In the genomic region with DNA sequence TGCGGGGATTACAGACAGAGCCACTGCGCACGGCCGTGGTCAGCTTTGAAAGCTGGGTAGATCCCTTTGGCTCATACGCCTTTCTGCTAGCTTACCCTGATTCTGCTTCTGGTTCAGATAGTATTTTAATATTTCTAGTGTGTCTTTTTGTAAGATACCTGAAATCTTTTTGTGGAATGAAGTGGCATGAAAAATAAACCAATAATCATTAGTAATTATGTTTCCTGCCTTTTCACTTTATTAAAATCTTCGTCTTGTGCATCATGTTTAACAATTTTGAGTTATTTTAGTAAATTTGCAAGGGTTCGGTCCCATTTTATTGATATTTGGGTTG, we compare ENCODE assay signal across 1 cellular context.
TF ChIP-seq lines count a peak whose summit lies in the region.
"Not testable (repeated sequence)": the region's sequence is repeated elsewhere in the genome, so short reads cannot be mapped to it uniquely, and the experiment has no call there.

No MANE protein-coding gene starts in this region.

TF ChIP-seq in K562, 482 proteins besides CTCF, POLR2A, EP300 and RAD21 (continued from another document):
- TF ChIP-seq, protein P1, sequence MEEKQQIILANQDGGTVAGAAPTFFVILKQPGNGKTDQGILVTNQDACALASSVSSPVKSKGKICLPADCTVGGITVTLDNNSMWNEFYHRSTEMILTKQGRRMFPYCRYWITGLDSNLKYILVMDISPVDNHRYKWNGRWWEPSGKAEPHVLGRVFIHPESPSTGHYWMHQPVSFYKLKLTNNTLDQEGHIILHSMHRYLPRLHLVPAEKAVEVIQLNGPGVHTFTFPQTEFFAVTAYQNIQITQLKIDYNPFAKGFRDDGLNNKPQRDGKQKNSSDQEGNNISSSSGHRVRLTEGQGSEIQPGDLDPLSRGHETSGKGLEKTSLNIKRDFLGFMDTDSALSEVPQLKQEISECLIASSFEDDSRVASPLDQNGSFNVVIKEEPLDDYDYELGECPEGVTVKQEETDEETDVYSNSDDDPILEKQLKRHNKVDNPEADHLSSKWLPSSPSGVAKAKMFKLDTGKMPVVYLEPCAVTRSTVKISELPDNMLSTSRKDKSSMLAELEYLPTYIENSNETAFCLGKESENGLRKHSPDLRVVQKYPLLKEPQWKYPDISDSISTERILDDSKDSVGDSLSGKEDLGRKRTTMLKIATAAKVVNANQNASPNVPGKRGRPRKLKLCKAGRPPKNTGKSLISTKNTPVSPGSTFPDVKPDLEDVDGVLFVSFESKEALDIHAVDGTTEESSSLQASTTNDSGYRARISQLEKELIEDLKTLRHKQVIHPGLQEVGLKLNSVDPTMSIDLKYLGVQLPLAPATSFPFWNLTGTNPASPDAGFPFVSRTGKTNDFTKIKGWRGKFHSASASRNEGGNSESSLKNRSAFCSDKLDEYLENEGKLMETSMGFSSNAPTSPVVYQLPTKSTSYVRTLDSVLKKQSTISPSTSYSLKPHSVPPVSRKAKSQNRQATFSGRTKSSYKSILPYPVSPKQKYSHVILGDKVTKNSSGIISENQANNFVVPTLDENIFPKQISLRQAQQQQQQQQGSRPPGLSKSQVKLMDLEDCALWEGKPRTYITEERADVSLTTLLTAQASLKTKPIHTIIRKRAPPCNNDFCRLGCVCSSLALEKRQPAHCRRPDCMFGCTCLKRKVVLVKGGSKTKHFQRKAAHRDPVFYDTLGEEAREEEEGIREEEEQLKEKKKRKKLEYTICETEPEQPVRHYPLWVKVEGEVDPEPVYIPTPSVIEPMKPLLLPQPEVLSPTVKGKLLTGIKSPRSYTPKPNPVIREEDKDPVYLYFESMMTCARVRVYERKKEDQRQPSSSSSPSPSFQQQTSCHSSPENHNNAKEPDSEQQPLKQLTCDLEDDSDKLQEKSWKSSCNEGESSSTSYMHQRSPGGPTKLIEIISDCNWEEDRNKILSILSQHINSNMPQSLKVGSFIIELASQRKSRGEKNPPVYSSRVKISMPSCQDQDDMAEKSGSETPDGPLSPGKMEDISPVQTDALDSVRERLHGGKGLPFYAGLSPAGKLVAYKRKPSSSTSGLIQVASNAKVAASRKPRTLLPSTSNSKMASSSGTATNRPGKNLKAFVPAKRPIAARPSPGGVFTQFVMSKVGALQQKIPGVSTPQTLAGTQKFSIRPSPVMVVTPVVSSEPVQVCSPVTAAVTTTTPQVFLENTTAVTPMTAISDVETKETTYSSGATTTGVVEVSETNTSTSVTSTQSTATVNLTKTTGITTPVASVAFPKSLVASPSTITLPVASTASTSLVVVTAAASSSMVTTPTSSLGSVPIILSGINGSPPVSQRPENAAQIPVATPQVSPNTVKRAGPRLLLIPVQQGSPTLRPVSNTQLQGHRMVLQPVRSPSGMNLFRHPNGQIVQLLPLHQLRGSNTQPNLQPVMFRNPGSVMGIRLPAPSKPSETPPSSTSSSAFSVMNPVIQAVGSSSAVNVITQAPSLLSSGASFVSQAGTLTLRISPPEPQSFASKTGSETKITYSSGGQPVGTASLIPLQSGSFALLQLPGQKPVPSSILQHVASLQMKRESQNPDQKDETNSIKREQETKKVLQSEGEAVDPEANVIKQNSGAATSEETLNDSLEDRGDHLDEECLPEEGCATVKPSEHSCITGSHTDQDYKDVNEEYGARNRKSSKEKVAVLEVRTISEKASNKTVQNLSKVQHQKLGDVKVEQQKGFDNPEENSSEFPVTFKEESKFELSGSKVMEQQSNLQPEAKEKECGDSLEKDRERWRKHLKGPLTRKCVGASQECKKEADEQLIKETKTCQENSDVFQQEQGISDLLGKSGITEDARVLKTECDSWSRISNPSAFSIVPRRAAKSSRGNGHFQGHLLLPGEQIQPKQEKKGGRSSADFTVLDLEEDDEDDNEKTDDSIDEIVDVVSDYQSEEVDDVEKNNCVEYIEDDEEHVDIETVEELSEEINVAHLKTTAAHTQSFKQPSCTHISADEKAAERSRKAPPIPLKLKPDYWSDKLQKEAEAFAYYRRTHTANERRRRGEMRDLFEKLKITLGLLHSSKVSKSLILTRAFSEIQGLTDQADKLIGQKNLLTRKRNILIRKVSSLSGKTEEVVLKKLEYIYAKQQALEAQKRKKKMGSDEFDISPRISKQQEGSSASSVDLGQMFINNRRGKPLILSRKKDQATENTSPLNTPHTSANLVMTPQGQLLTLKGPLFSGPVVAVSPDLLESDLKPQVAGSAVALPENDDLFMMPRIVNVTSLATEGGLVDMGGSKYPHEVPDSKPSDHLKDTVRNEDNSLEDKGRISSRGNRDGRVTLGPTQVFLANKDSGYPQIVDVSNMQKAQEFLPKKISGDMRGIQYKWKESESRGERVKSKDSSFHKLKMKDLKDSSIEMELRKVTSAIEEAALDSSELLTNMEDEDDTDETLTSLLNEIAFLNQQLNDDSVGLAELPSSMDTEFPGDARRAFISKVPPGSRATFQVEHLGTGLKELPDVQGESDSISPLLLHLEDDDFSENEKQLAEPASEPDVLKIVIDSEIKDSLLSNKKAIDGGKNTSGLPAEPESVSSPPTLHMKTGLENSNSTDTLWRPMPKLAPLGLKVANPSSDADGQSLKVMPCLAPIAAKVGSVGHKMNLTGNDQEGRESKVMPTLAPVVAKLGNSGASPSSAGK (IDR thresholded peaks at IDR 0.05), result 0 out of 2 replicates have a peak, but pooled peaks have one; percentile 16
- TF ChIP-seq, protein P2, sequence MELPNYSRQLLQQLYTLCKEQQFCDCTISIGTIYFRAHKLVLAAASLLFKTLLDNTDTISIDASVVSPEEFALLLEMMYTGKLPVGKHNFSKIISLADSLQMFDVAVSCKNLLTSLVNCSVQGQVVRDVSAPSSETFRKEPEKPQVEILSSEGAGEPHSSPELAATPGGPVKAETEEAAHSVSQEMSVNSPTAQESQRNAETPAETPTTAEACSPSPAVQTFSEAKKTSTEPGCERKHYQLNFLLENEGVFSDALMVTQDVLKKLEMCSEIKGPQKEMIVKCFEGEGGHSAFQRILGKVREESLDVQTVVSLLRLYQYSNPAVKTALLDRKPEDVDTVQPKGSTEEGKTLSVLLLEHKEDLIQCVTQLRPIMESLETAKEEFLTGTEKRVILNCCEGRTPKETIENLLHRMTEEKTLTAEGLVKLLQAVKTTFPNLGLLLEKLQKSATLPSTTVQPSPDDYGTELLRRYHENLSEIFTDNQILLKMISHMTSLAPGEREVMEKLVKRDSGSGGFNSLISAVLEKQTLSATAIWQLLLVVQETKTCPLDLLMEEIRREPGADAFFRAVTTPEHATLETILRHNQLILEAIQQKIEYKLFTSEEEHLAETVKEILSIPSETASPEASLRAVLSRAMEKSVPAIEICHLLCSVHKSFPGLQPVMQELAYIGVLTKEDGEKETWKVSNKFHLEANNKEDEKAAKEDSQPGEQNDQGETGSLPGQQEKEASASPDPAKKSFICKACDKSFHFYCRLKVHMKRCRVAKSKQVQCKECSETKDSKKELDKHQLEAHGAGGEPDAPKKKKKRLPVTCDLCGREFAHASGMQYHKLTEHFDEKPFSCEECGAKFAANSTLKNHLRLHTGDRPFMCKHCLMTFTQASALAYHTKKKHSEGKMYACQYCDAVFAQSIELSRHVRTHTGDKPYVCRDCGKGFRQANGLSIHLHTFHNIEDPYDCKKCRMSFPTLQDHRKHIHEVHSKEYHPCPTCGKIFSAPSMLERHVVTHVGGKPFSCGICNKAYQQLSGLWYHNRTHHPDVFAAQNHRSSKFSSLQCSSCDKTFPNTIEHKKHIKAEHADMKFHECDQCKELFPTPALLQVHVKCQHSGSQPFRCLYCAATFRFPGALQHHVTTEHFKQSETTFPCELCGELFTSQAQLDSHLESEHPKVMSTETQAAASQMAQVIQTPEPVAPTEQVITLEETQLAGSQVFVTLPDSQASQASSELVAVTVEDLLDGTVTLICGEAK (IDR thresholded peaks at IDR 0.05), result peak; percentile 40; the same call in 1 of the 2 replicates
- TF ChIP-seq, protein P2 (CRISPR knock-in tag; IDR thresholded peaks at IDR 0.05), result not testable (repeated sequence)
- peak; percentile 36; the same call in 1 of the 2 replicates for TF ChIP-seq GABPA (tag; conservative IDR thresholded peaks at IDR 0.05; ENCODE audit: low read depth)
- TF ChIP-seq KDM1A (IDR thresholded peaks at IDR 0.05), result peak in 1 of 2 experiments; percentile 59; a peak in 2 of 4 replicates
- TF ChIP-seq CSDE1 (IDR thresholded peaks at IDR 0.05), result 0 out of 4 replicates have a peak, but pooled peaks of 1 of the 2 experiments have one; percentile 24
- TF ChIP-seq ARID1B (IDR thresholded peaks at IDR 0.05), result 0 out of 2 replicates have a peak, but pooled peaks have one; percentile 9
